23 cellular contexts compared by ENCODE assay signal in genomic region chr9:27261517-27262211, GRCh38. TPM values are rescaled to one million over a fixed set of nuclear protein-coding genes. Genes with fewer than 3 reads are reported as not detected.
DNase-seq lines count a peak whose midpoint lies in the region; ATAC-seq and TF ChIP-seq lines count a peak whose summit lies in the region.
"Had no signal": no experiment of that assay in that cellular context is flagged by ENCODE, and none has a peak within 500 bp of the region (broad histone marks: within the 10 kb centered on the region; RNA-seq: fewer than 3 reads in every experiment).

No MANE protein-coding gene starts in this region.

- H2BK120ac ChIP-seq in mesendoderm (ENCODE audit: low read depth, low read length), result no peak overlapping the region

- H3K4me1 ChIP-seq in mesendoderm (ENCODE audit: control insufficient read depth, low read depth, low read length), result no peaks in the 10 kb centered on the region
- H3K4me1 ChIP-seq: esophagus squamous epithelium, left ventricle myocardium inferior, psoas muscle, SJCRH30 had no signal

- no peaks in the 10 kb centered on the region for H3K4me1 Mint-ChIP-seq in progenitor cell of endocrine pancreas (ENCODE audit: low read depth)
- H3K4me1 Mint-ChIP-seq in activated T-cell treated with anti-CD3 and anti-CD28 coated beads, Interleukin-2, amount 50 U/mL, for 4 hours (ENCODE audit: low read depth), result no peaks in the 10 kb centered on the region
- H3K4me1 Mint-ChIP-seq: CD14-positive monocyte, IgD-negative memory B cell had no signal

- H3K79me1 ChIP-seq in mesendoderm (ENCODE audit: low read length), result no peaks in the 10 kb centered on the region

- no peak overlapping the region for H3K9ac ChIP-seq in mesendoderm (ENCODE audit: low read length)

- H3K9me3 Mint-ChIP-seq in progenitor cell of endocrine pancreas (ENCODE audit: low read depth), result no peaks in the 10 kb centered on the region
- H3K9me3 Mint-ChIP-seq in activated T-cell treated with anti-CD3 and anti-CD28 coated beads, Interleukin-2, amount 50 U/mL, for 4 hours, result no peaks in the 10 kb centered on the region
- H3K9me3 Mint-ChIP-seq: activated CD8-positive, alpha-beta T cell treated with anti-CD3 and anti-CD28 coated beads for 36 hours; IgD-negative memory B cell had no signal

- no peaks in the 10 kb centered on the region for H3K36me3 ChIP-seq in mesendoderm (ENCODE audit: control insufficient read depth, insufficient read depth, low read length)
- H3K36me3 ChIP-seq: esophagus squamous epithelium, left ventricle myocardium inferior, SJCRH30 had no signal

- H2AK5ac ChIP-seq in mesendoderm (ENCODE audit: low read length), result no peak overlapping the region

- no peak overlapping the region for H3K27ac Mint-ChIP-seq in progenitor cell of endocrine pancreas
- H3K27ac Mint-ChIP-seq: activated CD8-positive, alpha-beta T cell treated with anti-CD3 and anti-CD28 coated beads for 36 hours; CD14-positive monocyte; IgD-negative memory B cell had no signal

- H3K18ac ChIP-seq in mesendoderm (ENCODE audit: low read length), result no peak overlapping the region

- WGBS in mesendoderm (ENCODE audit: extremely low coverage, insufficient coverage, low lambda C conversion rate), result no CpG with 5 or more reads among the region's 4 CpGs

- TF ChIP-seq CTCF in epithelial cell of esophagus (IDR thresholded peaks at IDR 0.05; ENCODE audit: insufficient read depth, low read depth, low read length, missing control alignments), result no peak
- TF ChIP-seq CTCF in progenitor cell of endocrine pancreas (IDR thresholded peaks at IDR 0.05; ENCODE audit: unreplicated experiment), result no peak

- no peak overlapping the region for H3K4me3 Mint-ChIP-seq in progenitor cell of endocrine pancreas (ENCODE audit: low read depth)
- no peak overlapping the region for H3K4me3 Mint-ChIP-seq in activated T-cell treated with anti-CD3 and anti-CD28 coated beads, Interleukin-2, amount 50 U/mL, for 4 hours
- H3K4me3 Mint-ChIP-seq: activated CD8-positive, alpha-beta T cell treated with anti-CD3 and anti-CD28 coated beads for 36 hours; CD14-positive monocyte; IgD-negative memory B cell had no signal

- no peak overlapping the region for H4K8ac ChIP-seq in mesendoderm (ENCODE audit: low read depth, low read length)

- no peaks in the 10 kb centered on the region for H3K27me3 Mint-ChIP-seq in progenitor cell of endocrine pancreas
- H3K27me3 Mint-ChIP-seq in activated T-cell treated with anti-CD3 and anti-CD28 coated beads, Interleukin-2, amount 50 U/mL, for 4 hours (ENCODE audit: low read depth), result peaks cover 2% of the 10 kb centered on the region
- H3K27me3 Mint-ChIP-seq: activated CD8-positive, alpha-beta T cell treated with anti-CD3 and anti-CD28 coated beads for 36 hours; IgD-negative memory B cell had no signal

- ATAC-seq in activated T-cell treated with anti-CD3 and anti-CD28 coated beads, Interleukin-2, amount 50 U/mL, for 4 hours, result no peak
- ATAC-seq: activated CD8-positive, alpha-beta T cell treated with anti-CD3 and anti-CD28 coated beads for 36 hours; psoas muscle had no signal

- H3K4me3 ChIP-seq in epithelial cell of esophagus (ENCODE audit: low read length) (no peak overlapping the region), mesendoderm (ENCODE audit: low read length) (no peak overlapping the region)
- H3K4me3 ChIP-seq: esophagus squamous epithelium, left ventricle myocardium inferior, psoas muscle, SJCRH30, smooth muscle cell had no signal

- no peak overlapping the region for H2BK15ac ChIP-seq in mesendoderm (replicated peaks; ENCODE audit: low read depth)

- no peak overlapping the region for H3K4ac ChIP-seq in mesendoderm (ENCODE audit: low read depth, low read length)

- H4K5ac ChIP-seq in mesendoderm (ENCODE audit: low read length), result no peak overlapping the region

- H3K79me2 ChIP-seq in mesendoderm (ENCODE audit: control insufficient read depth, insufficient read depth, low read length), result no peaks in the 10 kb centered on the region

- DNase-seq in AG20443 (ENCODE audit: low spot score), result peak; percentile 18
- DNase-seq in NCI-H2171 (lab: John Stamatoyannopoulos, UW), result peak; percentile 2
- peak; percentile 86 for DNase-seq in epithelial cell of esophagus (ENCODE audit: low read depth)
- DNase-seq in mesendoderm, result peak; percentile 44
- no peak for DNase-seq in stimulated activated CD4-positive, alpha-beta T cell treated with anti-CD3 and anti-CD28 coated beads, Interleukin-12 subunit alpha, Interleukin-12 subunit beta, amount 100 ng/mL, for 4 hours
- DNase-seq in progenitor cell of endocrine pancreas (ENCODE audit: low spot score, unreplicated experiment), result no peak
- DNase-seq in activated T-cell treated with anti-CD3 and anti-CD28 coated beads, Interleukin-2, amount 50 U/mL, for 48 hours, result no peak
- no peak for DNase-seq in activated T-cell treated with anti-CD3 and anti-CD28 coated beads, Interleukin-2, amount 50 U/mL, for 4 hours
- DNase-seq: activated CD8-positive, alpha-beta T cell treated with anti-CD3 and anti-CD28 coated beads for 36 hours; activated naive CD4-positive, alpha-beta T cell; amygdala; effector CD4-positive, alpha-beta T cell; esophagus squamous epithelium; GF-D8; left ventricle myocardium inferior; psoas muscle; SJCRH30; stimulated activated CD4-positive, alpha-beta T cell treated with anti-CD3 and anti-CD28 coated beads, Interleukin-4, amount 100 ng/mL, for 4 hours; T-helper 2 cell had no signal

- H3K27ac ChIP-seq in mesendoderm (ENCODE audit: low read depth, low read length), result no peak overlapping the region
- H3K27ac ChIP-seq: esophagus squamous epithelium, left ventricle myocardium inferior, psoas muscle, SJCRH30 had no signal

- H3K27me3 ChIP-seq in mesendoderm (ENCODE audit: insufficient read depth, low read length, poor library complexity), result no peaks in the 10 kb centered on the region
- H3K27me3 ChIP-seq: esophagus squamous epithelium, SJCRH30 had no signal

- H3K56ac ChIP-seq in mesendoderm (ENCODE audit: low read length), result no peak overlapping the region

- no peak overlapping the region for H3K4me2 ChIP-seq in mesendoderm (ENCODE audit: low read length)
- H3K4me2 ChIP-seq: smooth muscle cell had no signal

- no peak overlapping the region for H3K23ac ChIP-seq in mesendoderm (ENCODE audit: low read length)

- H2BK5ac ChIP-seq in mesendoderm (ENCODE audit: low read length), result no peak overlapping the region

- H3K36me3 Mint-ChIP-seq in progenitor cell of endocrine pancreas (ENCODE audit: insufficient read depth), result no peaks in the 10 kb centered on the region
- H3K36me3 Mint-ChIP-seq in activated T-cell treated with anti-CD3 and anti-CD28 coated beads, Interleukin-2, amount 50 U/mL, for 4 hours (ENCODE audit: insufficient read depth), result no peaks in the 10 kb centered on the region
- H3K36me3 Mint-ChIP-seq: CD14-positive monocyte, IgD-negative memory B cell had no signal

RNA-seq across cellular contexts. Expression of gene EQTN, which starts 35.3 kb away (rescaled TPM):
- polyA plus RNA-seq in mesendoderm (2013, experiment 1 of 2), result not detected
- polyA plus RNA-seq in mesendoderm (2013, experiment 2 of 2), result not detected
- 1.1 and 1.4 TPM in 2 replicates for total RNA-seq in progenitor cell of endocrine pancreas
- not detected for total RNA-seq in activated T-cell treated with anti-CD3 and anti-CD28 coated beads, Interleukin-2, amount 50 U/mL, for 4 hours
- total RNA-seq: A673; activated CD8-positive, alpha-beta T cell treated with anti-CD3 and anti-CD28 coated beads for 36 hours; esophagus squamous epithelium; left ventricle myocardium inferior; psoas muscle; SJCRH30; smooth muscle cell had no signal
- polyA plus RNA-seq: CD14-positive monocyte, psoas muscle, smooth muscle cell had no signal

Comparison
In these comparisons a context has a peak if more than half of its experiments do, and no peak if none do; other contexts are left out.
1. DNase-seq: peak in AG20443 (single experiment), NCI-H2171 (single experiment), epithelial cell of esophagus (single experiment) and mesendoderm (single experiment); none in stimulated activated CD4-positive, alpha-beta T cell treated with anti-CD3 and anti-CD28 coated beads, Interleukin-12 subunit alpha, Interleukin-12 subunit beta, amount 100 ng/mL, for 4 hours (single experiment), progenitor cell of endocrine pancreas (single experiment), activated T-cell treated with anti-CD3 and anti-CD28 coated beads, Interleukin-2, amount 50 U/mL, for 48 hours (0 of 2) and activated T-cell treated with anti-CD3 and anti-CD28 coated beads, Interleukin-2, amount 50 U/mL, for 4 hours (single experiment).